6 cellular contexts compared by ENCODE assay signal in genomic region chr3:127435299-127435698, GRCh38.
DNase-seq lines count a peak whose midpoint lies in the region; ATAC-seq, FAIRE-seq and TF ChIP-seq lines count a peak whose summit lies in the region.
"Not testable (repeated sequence)": the region's sequence is repeated elsewhere in the genome, so short reads cannot be mapped to it uniquely, and the experiment has no call there.

No MANE protein-coding gene starts in this region.

- not testable (repeated sequence) for H3K4me3 Mint-ChIP-seq in WTC11

- not testable (repeated sequence) for DNase-seq in WTC11 (ENCODE audit: low spot score); frontal cortex (ENCODE audit: low spot score in 2 of 2)

- H3K27me3 Mint-ChIP-seq in WTC11 (ENCODE audit: low read depth): not testable (repeated sequence)

- not testable (repeated sequence) for H3K4me1 Mint-ChIP-seq in WTC11

- TF ChIP-seq CTCF in WTC11 (IDR thresholded peaks at IDR 0.05): not testable (repeated sequence)

- POLR2A ChIA-PET in WTC11 (lab: Charles Lee): not testable (repeated sequence)

- CTCF ChIA-PET in WTC11 (lab: Charles Lee): not testable (repeated sequence)

- H3K9me3 Mint-ChIP-seq in WTC11: not testable (repeated sequence)

- not testable (repeated sequence) for H3K36me3 Mint-ChIP-seq in WTC11

- FAIRE-seq in A204.1 (lab: Jason Lieb, UNC): peak; percentile 47
- FAIRE-seq in G401.6 (lab: Jason Lieb, UNC): peak; percentile 33
- peak; percentile 45 for FAIRE-seq in endometrium (lab: Jason Lieb, UNC)
- FAIRE-seq in frontal cortex (lab: Jason Lieb, UNC): peak; percentile 87
- peak; percentile 73 for FAIRE-seq in islet of Langerhans (lab: Jason Lieb, UNC)

- H3K27ac Mint-ChIP-seq in WTC11: not testable (repeated sequence)

- ATAC-seq in WTC11: not testable (repeated sequence)

TF ChIP-seq in WTC11, 78 proteins besides CTCF, POLR2A, EP300 and RAD21:
- peak; percentile 95 for TF ChIP-seq HMGA2 (CRISPR knock-in tag; IDR thresholded peaks at IDR 0.05)
